Comparison of ENCODE assay signal across 9 cellular contexts in the genomic region with DNA sequence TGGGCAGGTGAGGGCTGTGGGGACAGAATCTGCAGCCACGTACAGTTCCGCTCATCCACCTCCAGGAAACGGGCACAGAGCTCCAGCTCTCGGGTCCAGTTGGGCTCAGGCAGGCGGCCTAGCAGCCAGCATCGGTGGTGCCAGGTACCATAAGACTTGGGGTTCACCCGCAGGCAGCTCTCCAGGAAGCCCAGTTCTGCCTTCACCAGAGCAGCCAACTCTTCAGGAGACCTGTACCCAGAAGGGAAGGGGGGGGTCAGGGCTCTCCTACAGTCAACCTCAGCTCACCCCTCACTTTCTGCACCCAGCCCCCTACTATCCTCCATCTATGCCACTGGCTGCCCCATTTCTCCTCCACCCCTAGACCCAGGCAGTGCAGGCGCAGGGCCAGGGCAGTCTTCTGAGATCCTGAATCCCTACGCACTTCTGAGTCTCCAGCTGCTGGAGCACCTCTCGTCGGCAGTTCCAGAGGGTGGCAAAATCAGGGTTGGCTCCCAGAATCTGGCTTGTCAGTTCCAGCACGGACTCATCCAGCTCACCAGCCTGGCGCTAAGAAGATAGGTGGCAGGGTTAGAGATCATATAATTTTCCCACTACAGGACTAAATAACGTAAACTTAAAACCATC. TPM values are rescaled to one million over a fixed set of nuclear protein-coding genes. Genes with fewer than 3 reads are reported as not detected.
DNase-seq lines count a peak whose midpoint lies in the region; ATAC-seq, FAIRE-seq and TF ChIP-seq lines count a peak whose summit lies in the region.
"Had no signal": no experiment of that assay in that cellular context is flagged by ENCODE, and none has a peak within 500 bp of the region (broad histone marks: within the 10 kb centered on the region; RNA-seq: fewer than 3 reads in every experiment).

No MANE protein-coding gene starts in this region.

- H3K9ac ChIP-seq in DND-41 (ENCODE audit: low read depth, low read length): no peak overlapping the region
- no peak overlapping the region for H3K9ac ChIP-seq in MM.1S (ENCODE audit: low read length)
- no peak overlapping the region; the same call in 1 of the 2 replicates for H3K9ac ChIP-seq in GM12878 (ENCODE audit: control insufficient read depth, insufficient read depth, low read length)

- H3K9me3 Mint-ChIP-seq in nephron progenitor cell: no peaks in the 10 kb centered on the region

- H3K4me1 Mint-ChIP-seq in nephron progenitor cell: peaks cover 22% of the 10 kb centered on the region

- no peak for DNase-seq in DND-41
- no peak for DNase-seq in MM.1S
- no peak for DNase-seq in GM12878 (ENCODE audit: low read depth, low spot score)
- DNase-seq in nephron progenitor cell: no peak
- no peak for DNase-seq in NCI-H146 treated with DMSO at 0.1 percent for 48 hours (lab: John Stamatoyannopoulos, UW; ENCODE audit: unreplicated experiment)
- no peak for DNase-seq in NCI-H128 (lab: John Stamatoyannopoulos, UW; ENCODE audit: unreplicated experiment)
- DNase-seq in inferior parietal cortex (ENCODE audit: extremely low spot score): no peak
- DNase-seq: islet precursor cell had no signal

- 0 out of 2 replicates have a peak, but pooled peaks cover 6% of the 10 kb centered on the region for H3F3A ChIP-seq in MM.1S (ENCODE audit: insufficient read depth, low read length)

- no peak for TF ChIP-seq RAD21 in GM12878 (IDR thresholded peaks at IDR 0.05; ENCODE audit: insufficient read depth, low read depth, low read length)

- no peak overlapping the region; the same call in 1 of the 2 replicates for H2AFZ ChIP-seq in DND-41 (ENCODE audit: low read depth, low read length)
- H2AFZ ChIP-seq in MM.1S (ENCODE audit: low read length): no peak overlapping the region
- no peak overlapping the region for H2AFZ ChIP-seq in GM12878 (ENCODE audit: control insufficient read depth, low read depth, low read length)

- H3K27me3 ChIP-seq in DND-41 (ENCODE audit: insufficient read depth, low read length, poor library complexity): no peaks in the 10 kb centered on the region
- H3K27me3 ChIP-seq in MM.1S (replicated peaks; ENCODE audit: insufficient read depth, low read length): no peaks in the 10 kb centered on the region
- H3K27me3 ChIP-seq in GM12878 (replicated peaks in 1 of 2; ENCODE audit: control insufficient read depth in 2 of 2, insufficient read depth in 2 of 2, low read length in 1 of 2): no peaks in the 10 kb centered on the region

- H3K4me3 Mint-ChIP-seq in nephron progenitor cell: peak overlapping the region; percentile 87

- no peak overlapping the region for H3K27ac Mint-ChIP-seq in nephron progenitor cell

- H3K4me1 ChIP-seq in DND-41 (ENCODE audit: insufficient read depth, low read length): peaks cover 27% of the 10 kb centered on the region
- H3K4me1 ChIP-seq in MM.1S (ENCODE audit: low read length): peaks cover 19% of the 10 kb centered on the region
- peaks cover 21% of the 10 kb centered on the region for H3K4me1 ChIP-seq in GM12878 (ENCODE audit: control insufficient read depth, insufficient read depth, low read length)

- H3K36me3 ChIP-seq in DND-41 (ENCODE audit: insufficient read depth, low read length) (peaks cover 14% of the 10 kb centered on the region; the same call in 1 of the 2 replicates), MM.1S (replicated peaks; ENCODE audit: insufficient read depth, low read length) (no peaks in the 10 kb centered on the region), GM12878 (ENCODE audit: control insufficient read depth in 2 of 2, insufficient read depth in 2 of 2, low read length in 1 of 2) (peaks cover 3 to 18% of the 10 kb centered on the region in 2 experiments; a peak in 3 of 4 replicates)

- H3K79me2 ChIP-seq in DND-41 (ENCODE audit: insufficient read depth, low read length): peaks cover 6% of the 10 kb centered on the region; the same call in 1 of the 2 replicates
- H3K79me2 ChIP-seq in MM.1S (ENCODE audit: low read length): 0 out of 2 replicates have a peak, but pooled peaks cover 5% of the 10 kb centered on the region
- peaks cover 12% of the 10 kb centered on the region for H3K79me2 ChIP-seq in GM12878 (ENCODE audit: control insufficient read depth, insufficient read depth, low read length)

- peak overlapping the region in 1 of 2 experiments; percentile 78; a peak in 1 of 4 replicates for H3K4me3 ChIP-seq in DND-41 (ENCODE audit: low read depth in 1 of 2, low read length in 2 of 2)
- H3K4me3 ChIP-seq in MM.1S (ENCODE audit: low read length): no peak overlapping the region
- H3K4me3 ChIP-seq in GM12878: peak overlapping the region; percentile 88; the same call in 1 of the 2 replicates

- in situ Hi-C loops in GM12878 (cut with MboI): no loop called here

- H3K9me2 ChIP-seq in MM.1S (replicated peaks; ENCODE audit: insufficient read depth, low read length): no peaks in the 10 kb centered on the region

- TF ChIP-seq POLR2A in GM12878 (IDR thresholded peaks at IDR 0.05; ENCODE audit: low read depth, low read length): no peak

- POLR2A ChIA-PET in GM12878 (lab: Charles Lee): interaction anchor here (0.8 to 10.9 kb wide), 10 partner anchors 11 to 74 kb away, joined by 3 to 171 read pairs (median 4); partner anchors contain the start of genes DHRS1, MDP1, NOP9 and RIPK3

- no peaks in the 10 kb centered on the region for H4K20me1 ChIP-seq in DND-41 (ENCODE audit: insufficient read depth, low read length)
- no peaks in the 10 kb centered on the region for H4K20me1 ChIP-seq in MM.1S (ENCODE audit: insufficient read depth, low read length)
- no peaks in the 10 kb centered on the region for H4K20me1 ChIP-seq in GM12878 (ENCODE audit: control insufficient read depth, insufficient read depth)

- SMC1A ChIA-PET in GM12878 (lab: Charles Lee; ENCODE audit: uncharacterized antibody, unreplicated experiment): interaction anchor here (0.8 to 8.9 kb wide), 11 partner anchors 10 to 156 kb away, joined by 3 to 141 read pairs (median 5); partner anchors contain the start of genes DCAF11, DHRS1, NOP9 and TINF2

- peaks cover 10% of the 10 kb centered on the region for H3K36me3 Mint-ChIP-seq in nephron progenitor cell (ENCODE audit: low read depth)

- RAD21 ChIA-PET in GM12878 (lab: Charles Lee; ENCODE audit: unreplicated experiment): interaction anchor here (1.8 to 5.6 kb wide), 4 partner anchors 23 to 109 kb away, joined by 5 to 59 read pairs (median 39); partner anchors contain the start of genes IRF9 and TINF2

- FAIRE-seq in GM12878 (lab: Jason Lieb, UNC): no peak
- FAIRE-seq: frontal cortex had no signal

- peaks cover 6% of the 10 kb centered on the region for H3K27me3 Mint-ChIP-seq in nephron progenitor cell (ENCODE audit: low read depth, poor library complexity)

- no peak for TF ChIP-seq EP300 in GM12878 (IDR thresholded peaks at IDR 0.05; ENCODE audit: borderline replicate concordance in 1 of 2, control insufficient read depth in 1 of 2, low read depth in 2 of 2, low read length in 2 of 2)

- TSS peak; percentile 67 for BruUV-seq in GM12878 (replicated peaks; lab: Mats Ljungman, UMichigan)

- TF ChIP-seq CTCF in DND-41 (IDR thresholded peaks at IDR 0.05; ENCODE audit: borderline replicate concordance, extremely low read depth, low read length, poor library complexity, severe bottlenecking) (no peak), MM.1S (IDR thresholded peaks at IDR 0.05; ENCODE audit: low read length) (no peak), GM12878 (IDR thresholded peaks at IDR 0.05 in 2 of 3, conservative IDR thresholded peaks at IDR 0.05 in 1 of 3; ENCODE audit: control insufficient read depth in 2 of 3, extremely low read depth in 1 of 3, insufficient read depth in 1 of 3, low read depth in 3 of 3, low read length in 3 of 3) (no peak), nephron progenitor cell (IDR thresholded peaks at IDR 0.05) (no peak)

- H3K9me3 ChIP-seq in DND-41 (ENCODE audit: insufficient read depth, low read length, severe bottlenecking) (no peaks in the 10 kb centered on the region), MM.1S (replicated peaks; ENCODE audit: insufficient read depth, low read length) (no peaks in the 10 kb centered on the region), GM12878 (replicated peaks; ENCODE audit: control insufficient read depth, insufficient read depth, low read length) (no peaks in the 10 kb centered on the region)

- CTCF ChIA-PET in GM12878 (lab: Yijun Ruan, JAX): interaction anchor here (1.0 to 17.1 kb wide), 12 partner anchors 8 to 161 kb away, joined by 3 to 269 read pairs (median 10); partner anchors contain the start of genes CBLN3, CIDEB, DHRS1 and IRF9

- intact Hi-C loops in GM12878 (cut with micrococcal nuclease; ENCODE audit: unreplicated experiment): loop anchor here (2.0 kb wide), 1 partner anchor 53 kb away; the partner anchor contains the start of gene MDP1

- H3K4me2 ChIP-seq in DND-41 (ENCODE audit: insufficient read depth, low read length) (peak overlapping the region; percentile 90), MM.1S (ENCODE audit: low read depth, low read length) (peak overlapping the region; percentile 92; the same call in 1 of the 2 replicates), GM12878 (ENCODE audit: control insufficient read depth, insufficient read depth) (peak overlapping the region; percentile 35)

- no peak for ATAC-seq in DND-41 (ENCODE audit: insufficient read depth, low read depth)
- ATAC-seq in GM12878: no peak

- H3K27ac ChIP-seq in DND-41 (ENCODE audit: low read length): 0 out of 2 replicates have a peak overlapping the region, but pooled peaks have one; percentile 95
- H3K27ac ChIP-seq in MM.1S (ENCODE audit: low read length): no peak overlapping the region
- no peak overlapping the region; the same call in 1 of the 2 replicates for H3K27ac ChIP-seq in GM12878 (ENCODE audit: control insufficient read depth, insufficient read depth)

- 97% methylated on average over 14 of the region's 14 CpGs for WGBS in GM12878 (ENCODE audit: insufficient coverage, insufficient replicate concordance, low lambda C conversion rate, missing lambda C conversion rate)

RNA-seq across cellular contexts. Expression of gene RABGGTA, which starts 1.4 kb away (rescaled TPM):
- total RNA-seq in GM12878 (2013; cell fraction: nucleolus; rRNA removed): 79.2 and 89.2 TPM in 2 replicates
- 54.1 and 55.7 TPM in 2 replicates for total RNA-seq in GM12878 (2014; rRNA removed)
- total RNA-seq in GM12878 (2014; rRNA removed; fragmentation: Illumina TruSeq; extraction: Trizol): 19.1 and 20.2 TPM in 2 replicates
- 54.4 and 59.1 TPM in 2 replicates for total RNA-seq in GM12878 (2021)
- 47.3 TPM for polyA plus RNA-seq in GM12878 (2011; ENCODE audit: low read depth)
- polyA plus RNA-seq in GM12878 (2011; rRNA removed): 15.8 and 37.5 TPM in 2 replicates
- polyA plus RNA-seq in GM12878 (2011; cell fraction: cytosol; rRNA removed): 61.6 and 68.3 TPM in 2 replicates
- 400 and 440 TPM in 2 replicates for polyA plus RNA-seq in GM12878 (2011; cell fraction: nucleus; rRNA removed)
- polyA plus RNA-seq in GM12878 (2012): 43.8 and 44.9 TPM in 2 replicates
- 18.4 and 35.6 TPM in 2 replicates for polyA plus RNA-seq in GM12878 (2014; fragmentation: Illumina TruSeq; extraction: Trizol)
- 10 to 100 TPM; 38.2 to 38.6 TPM for polyA plus RNA-seq in GM12878 (2014; fragmentation: Nextera tagmentation; extraction: Ambion mirVana)
- 55.1 and 59.8 TPM in 2 replicates for polyA plus RNA-seq in GM12878 (2014; rRNA removed)
- polyA plus RNA-seq in GM12878 (2016; fragmentation: Nextera tagmentation; extraction: Ambion mirVana): 10 to 100 TPM; 69.5 to 75.6 TPM
- 62.7 and 113 TPM in 2 replicates for polyA minus RNA-seq in GM12878 (2011; rRNA and poly(A)+ RNA removed)
- polyA minus RNA-seq in GM12878 (2011; cell fraction: cytosol; rRNA and poly(A)+ RNA removed): 22.2 and 29.2 TPM in 2 replicates
- 119 and 166 TPM in 2 replicates for polyA minus RNA-seq in GM12878 (2011; cell fraction: nucleus; rRNA and poly(A)+ RNA removed)

RNA-seq across cellular contexts. Expression of gene TGM1, which starts 7.0 kb away (rescaled TPM):
- total RNA-seq in GM12878 (2013; cell fraction: nucleolus; rRNA removed): 9.3 and 14.5 TPM in 2 replicates
- 3.5 and 4.8 TPM in 2 replicates for total RNA-seq in GM12878 (2014; rRNA removed)
- total RNA-seq in GM12878 (2014; rRNA removed; fragmentation: Illumina TruSeq; extraction: Trizol): 1.6 and 1.7 TPM in 2 replicates
- total RNA-seq in GM12878 (2021): 4.6 and 5.9 TPM in 2 replicates
- 0.51 TPM for polyA plus RNA-seq in GM12878 (2011; ENCODE audit: low read depth)
- 1.3 and 1.9 TPM in 2 replicates for polyA plus RNA-seq in GM12878 (2011; rRNA removed)
- polyA plus RNA-seq in GM12878 (2011; cell fraction: cytosol; rRNA removed): 2.4 and 2.9 TPM in 2 replicates
- polyA plus RNA-seq in GM12878 (2011; cell fraction: nucleus; rRNA removed): 32.9 and 37.2 TPM in 2 replicates
- 1.3 and 2.1 TPM in 2 replicates for polyA plus RNA-seq in GM12878 (2012)
- 0.79 and 3.9 TPM in 2 replicates for polyA plus RNA-seq in GM12878 (2014; fragmentation: Illumina TruSeq; extraction: Trizol)
- polyA plus RNA-seq in GM12878 (2014; fragmentation: Nextera tagmentation; extraction: Ambion mirVana): under 1 TPM; 0.05 to 0.18 TPM
- polyA plus RNA-seq in GM12878 (2014; rRNA removed): 4.4 and 6.0 TPM in 2 replicates
- polyA plus RNA-seq in GM12878 (2016; fragmentation: Nextera tagmentation; extraction: Ambion mirVana): 1 to 10 TPM in 1 of 2 experiments, under 1 TPM in 1; 0.63 to 1.3 TPM
- polyA minus RNA-seq in GM12878 (2011; rRNA and poly(A)+ RNA removed): 1.0 and 6.7 TPM in 2 replicates
- polyA minus RNA-seq in GM12878 (2011; cell fraction: cytosol; rRNA and poly(A)+ RNA removed): 4.1 TPM in 1 of 2 replicates, not detected in the other
- polyA minus RNA-seq in GM12878 (2011; cell fraction: nucleus; rRNA and poly(A)+ RNA removed): 6.8 and 14.7 TPM in 2 replicates

RNA-seq across cellular contexts. Expression of gene TINF2, which starts 27.6 kb away (rescaled TPM):
- 41.1 and 41.5 TPM in 2 replicates for total RNA-seq in GM12878 (2013; cell fraction: nucleolus; rRNA removed)
- total RNA-seq in GM12878 (2014; rRNA removed) (50.9 and 52.5 TPM in 2 replicates), GM12878 (2014; rRNA removed; fragmentation: Illumina TruSeq; extraction: Trizol) (56.5 and 57.9 TPM in 2 replicates), GM12878 (2021) (66.6 and 69.5 TPM in 2 replicates)
- 29.7 TPM for polyA plus RNA-seq in GM12878 (2011; ENCODE audit: low read depth)
- polyA plus RNA-seq in GM12878 (2011; rRNA removed) (47.5 and 55.8 TPM in 2 replicates), GM12878 (2014; fragmentation: Illumina TruSeq; extraction: Trizol) (71.1 and 71.8 TPM in 2 replicates), GM12878 (2014; fragmentation: Nextera tagmentation; extraction: Ambion mirVana) (10 to 100 TPM; 27.8 to 58.8 TPM), GM12878 (2014; rRNA removed) (46.8 and 48.9 TPM in 2 replicates), GM12878 (2016; fragmentation: Nextera tagmentation; extraction: Ambion mirVana) (10 to 100 TPM; 77.2 to 77.8 TPM)
- polyA plus RNA-seq in GM12878 (2011; cell fraction: cytosol; rRNA removed): 39.2 and 41.2 TPM in 2 replicates
- polyA plus RNA-seq in GM12878 (2011; cell fraction: nucleus; rRNA removed): 62.9 and 84.5 TPM in 2 replicates
- 35.4 and 42.9 TPM in 2 replicates for polyA plus RNA-seq in GM12878 (2012)
- polyA minus RNA-seq in GM12878 (2011; rRNA and poly(A)+ RNA removed): 29.3 and 32.5 TPM in 2 replicates
- 11.6 and 12.6 TPM in 2 replicates for polyA minus RNA-seq in GM12878 (2011; cell fraction: cytosol; rRNA and poly(A)+ RNA removed)
- polyA minus RNA-seq in GM12878 (2011; cell fraction: nucleus; rRNA and poly(A)+ RNA removed): 29.9 and 52.8 TPM in 2 replicates

RNA-seq across cellular contexts. Expression of gene DHRS1, which starts 29.6 kb away (rescaled TPM):
- total RNA-seq in GM12878 (2013; cell fraction: nucleolus; rRNA removed): 26.2 and 30.6 TPM in 2 replicates
- total RNA-seq in GM12878 (2014; rRNA removed) (14.0 and 17.6 TPM in 2 replicates), GM12878 (2014; rRNA removed; fragmentation: Illumina TruSeq; extraction: Trizol) (12.1 and 12.6 TPM in 2 replicates), GM12878 (2021) (23.3 and 26.8 TPM in 2 replicates)
- polyA plus RNA-seq in GM12878 (2011; ENCODE audit: low read depth): 49.4 TPM
- polyA plus RNA-seq in GM12878 (2011; rRNA removed) (12.6 and 16.0 TPM in 2 replicates), GM12878 (2014; fragmentation: Illumina TruSeq; extraction: Trizol) (16.9 and 26.1 TPM in 2 replicates), GM12878 (2014; fragmentation: Nextera tagmentation; extraction: Ambion mirVana) (10 to 100 TPM; 44.6 to 45.0 TPM), GM12878 (2014; rRNA removed) (25.3 and 29.2 TPM in 2 replicates), GM12878 (2016; fragmentation: Nextera tagmentation; extraction: Ambion mirVana) (10 to 100 TPM; 30.4 to 32.5 TPM)
- polyA plus RNA-seq in GM12878 (2011; cell fraction: cytosol; rRNA removed): 57.3 and 58.0 TPM in 2 replicates
- polyA plus RNA-seq in GM12878 (2011; cell fraction: nucleus; rRNA removed): 153 and 174 TPM in 2 replicates
- polyA plus RNA-seq in GM12878 (2012): 20.9 and 22.8 TPM in 2 replicates
- 28.5 and 60.5 TPM in 2 replicates for polyA minus RNA-seq in GM12878 (2011; rRNA and poly(A)+ RNA removed)
- 9.2 and 12.8 TPM in 2 replicates for polyA minus RNA-seq in GM12878 (2011; cell fraction: cytosol; rRNA and poly(A)+ RNA removed)
- polyA minus RNA-seq in GM12878 (2011; cell fraction: nucleus; rRNA and poly(A)+ RNA removed): 19.8 and 27.7 TPM in 2 replicates

RNA-seq across cellular contexts. Expression of gene NOP9, which starts 29.6 kb away (rescaled TPM):
- 41.4 and 45.3 TPM in 2 replicates for total RNA-seq in GM12878 (2013; cell fraction: nucleolus; rRNA removed)
- total RNA-seq in GM12878 (2014; rRNA removed) (33.1 and 33.4 TPM in 2 replicates), GM12878 (2014; rRNA removed; fragmentation: Illumina TruSeq; extraction: Trizol) (24.2 and 25.4 TPM in 2 replicates), GM12878 (2021) (36.8 and 43.9 TPM in 2 replicates)
- 11.9 TPM for polyA plus RNA-seq in GM12878 (2011; ENCODE audit: low read depth)
- polyA plus RNA-seq in GM12878 (2011; rRNA removed) (11.4 and 17.0 TPM in 2 replicates), GM12878 (2014; fragmentation: Illumina TruSeq; extraction: Trizol) (28.6 and 28.8 TPM in 2 replicates), GM12878 (2014; fragmentation: Nextera tagmentation; extraction: Ambion mirVana) (1 to 10 TPM; 2.4 to 3.4 TPM), GM12878 (2014; rRNA removed) (23.6 and 26.1 TPM in 2 replicates), GM12878 (2016; fragmentation: Nextera tagmentation; extraction: Ambion mirVana) (1 to 10 TPM; 4.9 to 6.1 TPM)
- 21.2 and 23.6 TPM in 2 replicates for polyA plus RNA-seq in GM12878 (2011; cell fraction: cytosol; rRNA removed)
- polyA plus RNA-seq in GM12878 (2011; cell fraction: nucleus; rRNA removed): 68.4 and 72.3 TPM in 2 replicates
- 13.8 and 16.1 TPM in 2 replicates for polyA plus RNA-seq in GM12878 (2012)
- polyA minus RNA-seq in GM12878 (2011; rRNA and poly(A)+ RNA removed): 32.6 and 36.9 TPM in 2 replicates
- polyA minus RNA-seq in GM12878 (2011; cell fraction: cytosol; rRNA and poly(A)+ RNA removed): 15.3 and 17.2 TPM in 2 replicates
- 23.7 and 34.4 TPM in 2 replicates for polyA minus RNA-seq in GM12878 (2011; cell fraction: nucleus; rRNA and poly(A)+ RNA removed)

Comparison
In these comparisons a context has a peak if more than half of its experiments do, and no peak if none do; other contexts are left out.
1. H3K4me2 ChIP-seq: peak in every context shown above with its lines; median percentile 92 in MM.1S; 90 in DND-41; 35 in GM12878.